19 cellular contexts compared by ENCODE assay signal in genomic region chr5:175734016-175734415, GRCh38.
"Had no signal": no experiment of that assay in that cellular context is flagged by ENCODE, and none has a peak within 500 bp of the region (broad histone marks: within the 10 kb centered on the region; RNA-seq: fewer than 3 reads in every experiment).

No MANE protein-coding gene starts in this region.

- H3K27ac ChIP-seq: SJCRH30 had no signal

- H3K36me3 ChIP-seq: MG63, SJCRH30 had no signal

- ATAC-seq: HepG2, SK-N-SH treated with all-trans-retinoic acid at 6 μM for 48 hours had no signal

- DNase-seq: IMR-90, Karpas-422, KG1, MG63, NCI-H1092, NCI-H1105 treated with DMSO at 0.1 percent for 48 hours, NCI-H1417 treated with DMSO at 0.1 percent for 48 hours, NCI-H146, NCI-H1694 treated with DMSO at 0.1 percent for 48 hours, NCI-H1930, NCI-H2081, NCI-H2107, NCI-H2227 treated with DMSO at 0.1 percent for 48 hours, NCI-H774, RPMI8226, SHP77 treated with DMSO at 0.1 percent for 48 hours, SJCRH30 had no signal

- H3K9me3 ChIP-seq: SJCRH30 had no signal

- H3K4me3 ChIP-seq: MG63, SJCRH30 had no signal

- H3K4me1 ChIP-seq: SJCRH30 had no signal
